ENCODE assay signal across 1 cellular context in genomic region chrX:50594788-50595187, GRCh38.
TF ChIP-seq lines count a peak whose summit lies in the region.

No MANE protein-coding gene starts in this region.

TF ChIP-seq in H1, 55 proteins besides CTCF, POLR2A, EP300 and RAD21:
- TF ChIP-seq HDAC6 (IDR thresholded peaks at IDR 0.05; ENCODE audit: low read depth, low read length) (no peak), ASH2L (IDR thresholded peaks at IDR 0.05; ENCODE audit: low read length) (peak; percentile 48), KDM4A (IDR thresholded peaks at IDR 0.05; ENCODE audit: low read depth, low read length, severe bottlenecking) (no peak), USF2 (IDR thresholded peaks at IDR 0.05; ENCODE audit: low read length) (no peak), SIRT6 (IDR thresholded peaks at IDR 0.05; ENCODE audit: low read length) (no peak), CHD1 (IDR thresholded peaks at IDR 0.05; ENCODE audit: low read depth, low read length) (no peak), SAP30 (IDR thresholded peaks at IDR 0.05; ENCODE audit: insufficient read depth, insufficient replicate concordance, low read length) (no peak), TAF1 (IDR thresholded peaks at IDR 0.05; ENCODE audit: low read depth, low read length) (peak; percentile 41; the same call in 1 of the 2 replicates), TCF12 (IDR thresholded peaks at IDR 0.05; ENCODE audit: low read depth, low read length) (no peak), RNF2 (IDR thresholded peaks at IDR 0.05; ENCODE audit: borderline replicate concordance, low read depth, low read length, missing control alignments, poor library complexity, severe bottlenecking) (no peak), HDAC2 (IDR thresholded peaks at IDR 0.05; ENCODE audit: borderline replicate concordance in 1 of 2, low read depth in 2 of 2, low read length in 2 of 2) (no peak), KDM1A (IDR thresholded peaks at IDR 0.05; ENCODE audit: borderline replicate concordance, low read length) (no peak), CREB1 (IDR thresholded peaks at IDR 0.05) (0 out of 2 replicates have a peak, but pooled peaks have one; percentile 6), CBX5 (IDR thresholded peaks at IDR 0.05; ENCODE audit: low read depth, low read length) (no peak), RXRA (IDR thresholded peaks at IDR 0.05; ENCODE audit: insufficient read depth, low read depth, low read length) (no peak), CEBPB (IDR thresholded peaks at IDR 0.05; ENCODE audit: low read depth, low read length) (no peak), SP1 (IDR thresholded peaks at IDR 0.05; ENCODE audit: low read depth, low read length) (peak; percentile 69), TAF7 (optimal IDR thresholded peaks at IDR 0.05; ENCODE audit: borderline replicate concordance, low read depth, low read length) (no peak), SIX5 (IDR thresholded peaks at IDR 0.05; ENCODE audit: low read depth, low read length) (no peak), BCL11A (IDR thresholded peaks at IDR 0.05; ENCODE audit: low read depth in 2 of 2, low read length in 2 of 2) (no peak), YY1 (IDR thresholded peaks at IDR 0.05; ENCODE audit: low read depth, low read length) (0 out of 2 replicates have a peak, but pooled peaks have one; percentile 29), CHD2 (IDR thresholded peaks at IDR 0.05; ENCODE audit: low read length) (no peak), SRF (IDR thresholded peaks at IDR 0.05; ENCODE audit: low read depth, low read length) (no peak), TEAD4 (IDR thresholded peaks at IDR 0.05; ENCODE audit: low read depth, low read length) (peak; percentile 52; the same call in 1 of the 2 replicates), EZH2 (IDR thresholded peaks at IDR 0.05; ENCODE audit: low read depth, low read length, severe bottlenecking) (no peak), BACH1 (IDR thresholded peaks at IDR 0.05; ENCODE audit: low read length) (no peak), POLR2AphosphoS5 (IDR thresholded peaks at IDR 0.05; ENCODE audit: low read depth, low read length) (no peak)
- TF ChIP-seq, protein P1, sequence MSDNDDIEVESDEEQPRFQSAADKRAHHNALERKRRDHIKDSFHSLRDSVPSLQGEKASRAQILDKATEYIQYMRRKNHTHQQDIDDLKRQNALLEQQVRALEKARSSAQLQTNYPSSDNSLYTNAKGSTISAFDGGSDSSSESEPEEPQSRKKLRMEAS (IDR thresholded peaks at IDR 0.05), result no peak
- TF ChIP-seq, protein P2, sequence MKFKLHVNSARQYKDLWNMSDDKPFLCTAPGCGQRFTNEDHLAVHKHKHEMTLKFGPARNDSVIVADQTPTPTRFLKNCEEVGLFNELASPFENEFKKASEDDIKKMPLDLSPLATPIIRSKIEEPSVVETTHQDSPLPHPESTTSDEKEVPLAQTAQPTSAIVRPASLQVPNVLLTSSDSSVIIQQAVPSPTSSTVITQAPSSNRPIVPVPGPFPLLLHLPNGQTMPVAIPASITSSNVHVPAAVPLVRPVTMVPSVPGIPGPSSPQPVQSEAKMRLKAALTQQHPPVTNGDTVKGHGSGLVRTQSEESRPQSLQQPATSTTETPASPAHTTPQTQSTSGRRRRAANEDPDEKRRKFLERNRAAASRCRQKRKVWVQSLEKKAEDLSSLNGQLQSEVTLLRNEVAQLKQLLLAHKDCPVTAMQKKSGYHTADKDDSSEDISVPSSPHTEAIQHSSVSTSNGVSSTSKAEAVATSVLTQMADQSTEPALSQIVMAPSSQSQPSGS (IDR thresholded peaks at IDR 0.05; ENCODE audit: low read length), result no peak
TF ChIP-seq in H1: peak in this region for 6.
